ENCODE assay signal across 8 cellular contexts in the genomic region with DNA sequence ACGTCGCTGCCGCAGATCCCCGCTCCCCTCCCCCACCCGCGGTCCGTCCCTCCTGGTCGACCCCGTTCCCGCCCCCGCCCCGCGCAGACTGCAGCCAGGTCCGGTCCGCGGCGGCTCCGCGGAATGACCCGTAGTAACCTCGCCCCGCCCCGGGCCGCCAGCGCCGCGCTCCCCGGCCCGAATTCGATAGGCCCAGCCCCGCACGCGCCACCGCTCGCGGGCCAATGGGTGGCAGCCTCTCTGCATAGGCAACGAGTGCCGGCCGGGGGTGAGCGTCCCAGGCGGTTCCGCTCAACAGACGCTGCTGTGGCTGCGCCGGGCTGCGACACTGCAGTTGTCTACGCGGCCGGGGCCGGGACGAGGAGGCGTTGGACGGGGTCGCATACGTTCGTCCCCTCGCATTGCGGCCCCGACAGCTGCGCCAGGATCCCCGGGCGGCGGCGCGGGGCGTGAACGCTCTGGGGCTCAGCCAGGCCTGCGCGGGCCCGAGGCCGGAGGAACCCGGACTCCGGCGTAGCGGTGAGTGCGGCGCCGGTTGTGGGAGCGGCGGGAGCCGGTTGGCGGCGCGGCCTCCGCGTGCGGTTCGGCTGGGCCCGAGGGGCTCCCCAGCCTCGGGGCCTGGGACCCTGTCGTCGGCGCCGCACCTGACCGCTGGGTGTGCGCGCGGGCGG. TPM values are rescaled to one million over a fixed set of nuclear protein-coding genes. Genes with fewer than 3 reads are reported as not detected.
A peak's percentile ranks its signal among the peaks of the same experiment; 100 is the strongest.
DNase-seq lines count a peak whose midpoint lies in the region; ATAC-seq and TF ChIP-seq lines count a peak whose summit lies in the region.

Gene ACSL3 (plus strand): TSS at position 297 of the 671 bp plus-strand sequence. CDS start 47,737 bp downstream, outside the sequence.

- H3K9me3 ChIP-seq in CD8-positive, alpha-beta T cell (ENCODE audit: low read length) = no peaks in the 10 kb centered on the region

- H3K4me3 Mint-ChIP-seq in CD8-positive, alpha-beta T cell = peak within 1 kb of the TSS; percentile 82

- no peaks in the 10 kb centered on the region for H3K27me3 Mint-ChIP-seq in CD8-positive, alpha-beta T cell (ENCODE audit: low read depth)

- H3K27ac Mint-ChIP-seq in CD8-positive, alpha-beta T cell = peak within 1 kb of the TSS; percentile 91

- intact Hi-C loops in CD8-positive, alpha-beta T cell (cut with DNase I, micrococcal nuclease) = loop anchor here (1.0 to 10.0 kb wide), 6 partner anchors 41 to 1724 kb away; partner anchors contain the start of genes MRPL44 (in 2 of the 2), CUL3 (in 1 of the 2) and FARSB (in 1 of the 2)

- no peaks in the 10 kb centered on the region for H3K27me3 ChIP-seq in CD8-positive, alpha-beta T cell (ENCODE audit: insufficient read depth, low read length)
- H3K27me3 ChIP-seq in HL-60 (ENCODE audit: insufficient read depth, poor library complexity, severe bottlenecking) = no peaks in the 10 kb centered on the region

- DNase-seq in CD8-positive, alpha-beta T cell = peak; percentile 83 to 93 (median 91)
- DNase-seq in HL-60 (ENCODE audit: low read depth in 1 of 2, low spot score in 1 of 2) = peak; percentile 73 to 94
- peak; percentile 96 for DNase-seq in NK-92 treated with Interleukin-12 subunit alpha and Interleukin-12 subunit beta, amount 100 ng/mL, for 24 hours (lab: John Stamatoyannopoulos, UW)
- DNase-seq in activated CD8-positive, alpha-beta memory T cell treated with anti-CD3 and anti-CD28 coated beads for 24 hours = peak; percentile 97
- peak; percentile 90 for DNase-seq in effector CD4-positive, alpha-beta T cell
- peak; percentile 95 to 97 for DNase-seq in lung microvascular endothelial cell (ENCODE audit: low read depth in 2 of 2)
- peak; percentile 80 to 85 (median 83) for DNase-seq in stimulated activated CD4-positive, alpha-beta T cell treated with anti-CD3 and anti-CD28 coated beads, TNF-alpha, amount 100 ng/mL, for 4 hours (ENCODE audit: low read depth in 3 of 3)

- no peaks in the 10 kb centered on the region for H3K9me3 Mint-ChIP-seq in CD8-positive, alpha-beta T cell

- H3K4me1 ChIP-seq in CD8-positive, alpha-beta T cell (ENCODE audit: insufficient read depth, low read length) = peaks cover 25% of the 10 kb centered on the region

- H3K4me1 Mint-ChIP-seq in CD8-positive, alpha-beta T cell (ENCODE audit: low read depth) = peaks cover 7% of the 10 kb centered on the region

- H3K27ac ChIP-seq in CD8-positive, alpha-beta T cell (ENCODE audit: low read depth, low read length) = peak within 1 kb of the TSS; percentile 80
- peak within 1 kb of the TSS; percentile 73 for H3K27ac ChIP-seq in HL-60 (replicated peaks)

- POLR2A ChIA-PET in CD8-positive, alpha-beta T cell (lab: Charles Lee) = interaction anchor here (0.8 to 1.7 kb wide), 5 partner anchors 10 to 72 kb away, joined by 3 to 13 read pairs (median 3); no protein-coding TSS in a partner anchor

- CTCF ChIA-PET in CD8-positive, alpha-beta T cell (lab: Charles Lee) = interaction anchor here (1.3 to 1.7 kb wide), 3 partner anchors 39 to 153 kb away, joined by 4 to 6 read pairs (median 5); no protein-coding TSS in a partner anchor

- H3K4me3 ChIP-seq in CD8-positive, alpha-beta T cell (ENCODE audit: low read depth, low read length) = peak within 1 kb of the TSS; percentile 64
- peak within 1 kb of the TSS; percentile 90 for H3K4me3 ChIP-seq in HL-60 (replicated peaks; ENCODE audit: insufficient read depth, low read length)

- H3K36me3 Mint-ChIP-seq in CD8-positive, alpha-beta T cell = peaks cover 5% of the 10 kb centered on the region

- ATAC-seq in CD8-positive, alpha-beta T cell = peak; percentile 96
- peak; percentile 98 for ATAC-seq in GM19463 (IDR thresholded peaks at IDR 0.05; ENCODE audit: unreplicated experiment)

- no peaks in the 10 kb centered on the region for H3K36me3 ChIP-seq in CD8-positive, alpha-beta T cell (ENCODE audit: insufficient read depth, low read length)

- no peak for TF ChIP-seq CTCF in CD8-positive, alpha-beta T cell (IDR thresholded peaks at IDR 0.05)
- no peak for TF ChIP-seq CTCF in HL-60 (IDR thresholded peaks at IDR 0.05; ENCODE audit: insufficient read depth, low read length)

RNA-seq across cellular contexts. Expression of gene ACSL3, which starts in this region (rescaled TPM):
- 10 to 100 TPM; 89.5 to 97.6 TPM for total RNA-seq in CD8-positive, alpha-beta T cell
- total RNA-seq in lung microvascular endothelial cell = 82.8 and 109 TPM in 2 replicates

Comparison
In these comparisons a context has a peak if more than half of its experiments do, and no peak if none do; other contexts are left out.
1. Peak in every context shown above with its lines: DNase-seq, ATAC-seq, H3K4me3 ChIP-seq and H3K27ac ChIP-seq.